ENCODE assay signal across 8 cellular contexts in genomic region chr1:36151845-36152203, GRCh38. TPM values are rescaled to one million over a fixed set of nuclear protein-coding genes. Genes with fewer than 3 reads are reported as not detected.
DNase-seq lines count a peak whose midpoint lies in the region; ATAC-seq and TF ChIP-seq lines count a peak whose summit lies in the region.

No MANE protein-coding gene starts in this region.

- H3K9me3 ChIP-seq in liver (ENCODE audit: control insufficient read depth in 4 of 4, low read length in 3 of 4) (no peaks in the 10 kb centered on the region), thyroid gland (no peaks in the 10 kb centered on the region)

- no peak for TF ChIP-seq CTCF in liver (IDR thresholded peaks at IDR 0.05; ENCODE audit: low read depth, low read length, missing input control)
- TF ChIP-seq CTCF in thyroid gland (IDR thresholded peaks at IDR 0.05), result no peak

- peaks cover 65% of the 10 kb centered on the region for H3K4me1 Mint-ChIP-seq in activated CD4-positive, alpha-beta T cell treated with anti-CD3 and anti-CD28 coated beads for 36 hours

- intact Hi-C loops in activated CD4-positive, alpha-beta T cell treated with anti-CD3 and anti-CD28 coated beads for 36 hours (cut with DNase I, micrococcal nuclease), result loop anchor here in 1 of 2 experiments (5.0 kb wide), 1 partner anchor 1325 kb away; no protein-coding TSS in a partner anchor
- intact Hi-C loops in thyroid gland (cut with DNase I), result loop anchor here (5.0 kb wide), 2 partner anchors 35 to 135 kb away; no protein-coding TSS in a partner anchor

- no peak overlapping the region for H3K4me3 ChIP-seq in liver (ENCODE audit: low read depth in 1 of 3, low read length in 3 of 3)
- no peak overlapping the region for H3K4me3 ChIP-seq in thyroid gland (replicated peaks in 1 of 3)

- no peaks in the 10 kb centered on the region for H3K27me3 Mint-ChIP-seq in activated CD4-positive, alpha-beta T cell treated with anti-CD3 and anti-CD28 coated beads for 36 hours

- peaks cover 3 to 49% (median 39%) of the 10 kb centered on the region in 4 donors for H3K4me1 ChIP-seq in liver (ENCODE audit: control insufficient read depth in 4 of 4, insufficient read depth in 4 of 4, low read length in 3 of 4)
- H3K4me1 ChIP-seq in thyroid gland, result peaks cover 44 to 51% of the 10 kb centered on the region in 2 donors

- TF ChIP-seq RAD21 in liver (IDR thresholded peaks at IDR 0.05), result no peak

- H3K9me3 Mint-ChIP-seq in activated CD4-positive, alpha-beta T cell treated with anti-CD3 and anti-CD28 coated beads for 36 hours (ENCODE audit: low read depth), result no peaks in the 10 kb centered on the region

- H3K27me3 ChIP-seq in liver (ENCODE audit: control insufficient read depth in 4 of 4, insufficient read depth in 4 of 4, low read length in 3 of 4), result no peaks in the 10 kb centered on the region
- H3K27me3 ChIP-seq in thyroid gland, result no peaks in the 10 kb centered on the region

- H3K4me3 Mint-ChIP-seq in activated CD4-positive, alpha-beta T cell treated with anti-CD3 and anti-CD28 coated beads for 36 hours, result peak overlapping the region; percentile 6

- peaks cover 2% of the 10 kb centered on the region for H3K36me3 Mint-ChIP-seq in activated CD4-positive, alpha-beta T cell treated with anti-CD3 and anti-CD28 coated beads for 36 hours (ENCODE audit: low read depth)

- H3K36me3 ChIP-seq in liver (ENCODE audit: control insufficient read depth in 4 of 4, insufficient read depth in 3 of 4, low read depth in 1 of 4, low read length in 3 of 4) (no peaks in the 10 kb centered on the region), thyroid gland (no peaks in the 10 kb centered on the region)

- POLR2A ChIA-PET in activated CD4-positive, alpha-beta T cell treated with anti-CD3 and anti-CD28 coated beads for 36 hours (lab: Charles Lee), result interaction anchor here (1.1 to 1.5 kb wide), 2 partner anchors 9 to 74 kb away, joined by 3 to 4 read pairs; no protein-coding TSS in a partner anchor

- CTCF ChIA-PET in activated CD4-positive, alpha-beta T cell treated with anti-CD3 and anti-CD28 coated beads for 36 hours (lab: Charles Lee), result interaction anchor here (0.7 to 3.9 kb wide), 5 partner anchors 10 to 592 kb away, joined by 3 to 65 read pairs (median 4); no protein-coding TSS in a partner anchor

- H3K27ac Mint-ChIP-seq in activated CD4-positive, alpha-beta T cell treated with anti-CD3 and anti-CD28 coated beads for 36 hours, result peak overlapping the region; percentile 90

- peak overlapping the region; percentile 42 to 49 for H3K27ac ChIP-seq in liver (ENCODE audit: low read depth in 1 of 2, low read length in 2 of 2)
- peak overlapping the region; percentile 94 to 100 (median 100) for H3K27ac ChIP-seq in thyroid gland

- DNase-seq in activated CD4-positive, alpha-beta T cell treated with anti-CD3 and anti-CD28 coated beads for 36 hours, result peak; percentile 70
- no peak for DNase-seq in activated CD4-positive, alpha-beta T cell treated with anti-CD3 and anti-CD28 coated beads for 1 hour
- peak; percentile 60 for DNase-seq in activated effector memory CD4-positive, alpha-beta T cell treated with Interleukin-2 at 50 U/mL for 16 hours
- DNase-seq in thyroid gland, result no peak
- no peak for DNase-seq in NCI-H345 (lab: John Stamatoyannopoulos, UW)
- DNase-seq in cerebellum (ENCODE audit: low spot score), result no peak
- DNase-seq in islet precursor cell, result no peak

- no peak for TF ChIP-seq POLR2A in thyroid gland (IDR thresholded peaks at IDR 0.05)

- ATAC-seq in activated CD4-positive, alpha-beta T cell treated with anti-CD3 and anti-CD28 coated beads for 36 hours, result no peak

- no peak overlapping the region for H3K9ac ChIP-seq in liver (ENCODE audit: low read depth in 1 of 2, low read length in 2 of 2)

- 74% methylated on average over 3 of the region's 3 CpGs for WGBS in liver
- WGBS in thyroid gland, 2 donors, result 46 to 66% methylated on average over 3 of the region's 3 CpGs

TF ChIP-seq in liver, 16 proteins besides CTCF, POLR2A, EP300 and RAD21:
- TF ChIP-seq RXRA (IDR thresholded peaks at IDR 0.05) (no peak), YY1 (IDR thresholded peaks at IDR 0.05) (no peak), REST (IDR thresholded peaks at IDR 0.05) (no peak), SP1 (IDR thresholded peaks at IDR 0.05) (no peak), NR2F2 (IDR thresholded peaks at IDR 0.05) (no peak), HNF4A (conservative IDR thresholded peaks at IDR 0.05) (no peak), GABPA (IDR thresholded peaks at IDR 0.05 in 1 of 2, conservative IDR thresholded peaks at IDR 0.05 in 1 of 2) (no peak), EGR1 (IDR thresholded peaks at IDR 0.05; ENCODE audit: low read depth in 2 of 2) (no peak), TAF1 (conservative IDR thresholded peaks at IDR 0.05) (no peak), FOXA2 (IDR thresholded peaks at IDR 0.05) (no peak), HNF4G (IDR thresholded peaks at IDR 0.05) (no peak), ATF3 (IDR thresholded peaks at IDR 0.05) (no peak)

RNA-seq across cellular contexts. Expression of gene TRAPPC3, which starts 2.5 kb away (rescaled TPM):
- 10 to 100 TPM; 43.8 to 53.8 TPM for total RNA-seq in activated CD4-positive, alpha-beta T cell treated with anti-CD3 and anti-CD28 coated beads for 36 hours
- total RNA-seq in liver, result 10 to 100 TPM; 30.4 to 56.1 TPM
- 10 to 100 TPM; 24.2 to 30.4 TPM for polyA plus RNA-seq in liver
- total RNA-seq in thyroid gland, result 100 to 1,000 TPM; 101 to 156 (median 148) TPM
- total RNA-seq in cerebellum, result 33.7 TPM

RNA-seq across cellular contexts. Expression of gene MAP7D1, which starts 4.1 kb away (rescaled TPM):
- total RNA-seq in activated CD4-positive, alpha-beta T cell treated with anti-CD3 and anti-CD28 coated beads for 36 hours, result 100 to 1,000 TPM; 122 to 133 TPM
- 10 to 100 TPM; 14.8 to 15.1 TPM for total RNA-seq in liver
- polyA plus RNA-seq in liver, result 10 to 100 TPM in 1 of 2 donors, 1 to 10 TPM in 1; 5.6 to 10.9 TPM
- 10 to 100 TPM; 63.6 to 75.0 (median 68.7) TPM for total RNA-seq in thyroid gland
- total RNA-seq in cerebellum, result 47.5 TPM

RNA-seq across cellular contexts. Expression of gene COL8A2, which starts 26.8 kb away (rescaled TPM):
- total RNA-seq in activated CD4-positive, alpha-beta T cell treated with anti-CD3 and anti-CD28 coated beads for 36 hours, result under 1 TPM; 0.05 TPM
- total RNA-seq in liver (under 1 TPM; 0.33 to 0.37 TPM), thyroid gland (10 to 100 TPM in 2 of 4 donors, 1 to 10 TPM in 2; 5.7 to 13.7 (median 10.1) TPM), cerebellum (1.2 TPM)
- polyA plus RNA-seq in liver, result under 1 TPM; 0.04 to 0.47 TPM

Comparison
In these comparisons a context has a peak if more than half of its experiments do, and no peak if none do; other contexts are left out.
1. DNase-seq: peak in activated CD4-positive, alpha-beta T cell treated with anti-CD3 and anti-CD28 coated beads for 36 hours (single experiment) and activated effector memory CD4-positive, alpha-beta T cell treated with Interleukin-2 at 50 U/mL for 16 hours (single experiment); none in activated CD4-positive, alpha-beta T cell treated with anti-CD3 and anti-CD28 coated beads for 1 hour (single experiment), thyroid gland (0 of 2), NCI-H345 (single experiment), cerebellum (single experiment) and islet precursor cell (single experiment).